ENCODE assay signal across 10 cellular contexts in the genomic region with DNA sequence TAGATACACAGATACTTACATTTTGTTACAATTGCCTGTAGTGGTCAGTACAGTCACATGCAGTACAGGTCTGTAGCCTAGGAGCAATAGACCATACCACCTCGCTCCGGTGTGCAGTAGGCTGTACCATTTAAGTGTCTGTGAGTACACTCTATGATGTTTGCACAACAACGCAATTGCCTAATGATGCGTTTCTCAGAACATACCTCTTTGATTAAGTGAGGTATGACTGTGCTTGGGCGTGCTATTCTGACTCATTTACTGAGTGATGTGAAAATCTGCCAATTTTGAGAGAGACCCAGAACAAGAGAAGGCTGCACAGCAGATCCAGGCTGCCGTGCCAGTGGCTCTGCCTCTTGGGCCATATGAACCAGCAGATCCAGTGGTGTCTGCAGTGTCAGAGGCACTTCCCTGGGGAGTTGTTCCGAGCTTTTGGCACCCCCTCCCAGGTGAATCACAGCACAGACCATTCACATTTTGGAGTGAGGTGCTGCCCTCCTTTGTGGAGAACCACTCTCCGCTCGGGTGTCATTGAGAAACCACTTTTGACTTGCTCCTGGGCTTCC. TPM values are rescaled to one million over a fixed set of nuclear protein-coding genes. Genes with fewer than 3 reads are reported as not detected.
DNase-seq lines count a peak whose midpoint lies in the region; ATAC-seq, FAIRE-seq and TF ChIP-seq lines count a peak whose summit lies in the region.
"Had no signal": no experiment of that assay in that cellular context is flagged by ENCODE, and none has a peak within 500 bp of the region (broad histone marks: within the 10 kb centered on the region; RNA-seq: fewer than 3 reads in every experiment).

No MANE protein-coding gene starts in this region.

- no peak overlapping the region for H3K4me2 ChIP-seq in K562 (ENCODE audit: insufficient read depth, low read length)

- no peak for TF ChIP-seq POLR2A in K562 (conservative IDR thresholded peaks at IDR 0.05)

- no peak for TF ChIP-seq EP300 in K562 (IDR thresholded peaks at IDR 0.05; ENCODE audit: low read length)

- H3K27ac Mint-ChIP-seq in WTC11: no peak overlapping the region

- no peaks in the 10 kb centered on the region for H3K4me1 Mint-ChIP-seq in WTC11

- H3K4me3 Mint-ChIP-seq in WTC11: no peak overlapping the region

- intact Hi-C loops in K562 (cut with micrococcal nuclease): no loop called here
- intact Hi-C loops in lower lobe of right lung (cut with DNase I): no loop called here

- DNase-seq in Daoy (ENCODE audit: low read depth): peak; percentile 81
- peak; percentile 77 for DNase-seq in NCI-H1436 (lab: John Stamatoyannopoulos, UW)
- DNase-seq in K562 (ENCODE audit: extremely low read depth in 1 of 4, low spot score in 3 of 4): no peak
- peak; percentile 64 for DNase-seq in lower lobe of right lung
- DNase-seq in stimulated activated CD4-positive, alpha-beta T cell treated with anti-CD3 and anti-CD28 coated beads, Interleukin-2, amount 100 ng/mL, for 48 hours: no peak
- no peak for DNase-seq in WTC11 (ENCODE audit: low spot score)
- no peak for DNase-seq in activated gamma-delta T cell (lab: John Stamatoyannopoulos, UW)
- DNase-seq: activated T-cell treated with anti-CD3 and anti-CD28 coated beads for 4 hours had no signal

- H3K9me1 ChIP-seq in K562 (ENCODE audit: control insufficient read depth, insufficient read depth, low read length): no peaks in the 10 kb centered on the region

- H3K36me3 ChIP-seq in K562 (ENCODE audit: control insufficient read depth, insufficient read depth, low read length) (no peaks in the 10 kb centered on the region), lower lobe of right lung (no peaks in the 10 kb centered on the region)

- H3K4me3 ChIP-seq in K562 (no peak overlapping the region), lower lobe of right lung (no peak overlapping the region)

- in situ Hi-C loops in K562 (cut with MboI): no loop called here

- no peak overlapping the region for H2AFZ ChIP-seq in K562 (ENCODE audit: low read depth, low read length)

- BruUV-seq in K562 (replicated peaks; lab: Mats Ljungman, UMichigan): no TSS peak

- H3K4me1 ChIP-seq in K562 (replicated peaks in 1 of 2; ENCODE audit: control insufficient read depth in 2 of 2, insufficient read depth in 2 of 2, low read length in 2 of 2) (no peaks in the 10 kb centered on the region), lower lobe of right lung (no peaks in the 10 kb centered on the region)

- H3K9me3 Mint-ChIP-seq in WTC11: no peaks in the 10 kb centered on the region; the same call in 1 of the 2 replicates

- H3K27ac ChIP-seq in K562 (ENCODE audit: extremely low read depth, low read depth, low read length) (no peak overlapping the region), lower lobe of right lung (peak overlapping the region; percentile 24)

- POLR2A ChIA-PET in K562 (lab: Yijun Ruan, JAX): no interaction called here
- POLR2A ChIA-PET in WTC11 (lab: Charles Lee): interaction anchor here (0.6 kb wide), 1 partner anchor 63 kb away, joined by 4 read pairs; no protein-coding TSS in a partner anchor

- ATAC-seq in K562 (peak; percentile 29; the same call in 2 of the 3 replicates), lower lobe of right lung (peak; percentile 96 to 98), WTC11 (no peak), HG02763 (IDR thresholded peaks at IDR 0.05; ENCODE audit: unreplicated experiment) (no peak)

- peaks cover 4% of the 10 kb centered on the region; the same call in 1 of the 2 replicates for H3K27me3 Mint-ChIP-seq in WTC11 (ENCODE audit: low read depth)

- no peaks in the 10 kb centered on the region for H3K27me3 ChIP-seq in K562 (ENCODE audit: control insufficient read depth in 2 of 2, insufficient read depth in 2 of 2, low read length in 2 of 2)
- no peaks in the 10 kb centered on the region for H3K27me3 ChIP-seq in lower lobe of right lung (ENCODE audit: low read depth)

- FAIRE-seq in K562 (lab: Jason Lieb, UNC): peak; percentile 6

- no peaks in the 10 kb centered on the region for H4K20me1 ChIP-seq in K562 (replicated peaks; ENCODE audit: control insufficient read depth, insufficient read depth, low read length)

- H3K9me3 ChIP-seq in K562 (replicated peaks; ENCODE audit: control insufficient read depth, insufficient read depth, low read depth, low read length): no peaks in the 10 kb centered on the region
- no peaks in the 10 kb centered on the region for H3K9me3 ChIP-seq in lower lobe of right lung

- no peaks in the 10 kb centered on the region for H3K79me2 ChIP-seq in K562 (ENCODE audit: control insufficient read depth, insufficient read depth, low read length)

- H3K36me3 Mint-ChIP-seq in WTC11: no peaks in the 10 kb centered on the region

- TF ChIP-seq RAD21 in K562 (CRISPR knock-in tag; conservative IDR thresholded peaks at IDR 0.05 in 1 of 2, IDR thresholded peaks at IDR 0.05 in 1 of 2): no peak

- CTCF ChIA-PET in K562 (lab: Yijun Ruan, JAX; ENCODE audit: low intra/inter-chr PET ratio) (no interaction called here), WTC11 (lab: Charles Lee) (no interaction called here)

- TF ChIP-seq CTCF in K562 (IDR thresholded peaks at IDR 0.05 in 2 of 3, conservative IDR thresholded peaks at IDR 0.05 in 1 of 3; ENCODE audit: insufficient read depth in 2 of 3, low read depth in 1 of 3, low read length in 3 of 3): no peak
- no peak for TF ChIP-seq CTCF in lower lobe of right lung (IDR thresholded peaks at IDR 0.05)
- TF ChIP-seq CTCF in WTC11 (IDR thresholded peaks at IDR 0.05): no peak

- WGBS in K562 (ENCODE audit: insufficient coverage, low coverage, missing lambda C conversion rate): 86% methylated on average over 8 of the region's 9 CpGs

- H3K9ac ChIP-seq in K562 (ENCODE audit: insufficient read depth in 1 of 2, low read depth in 2 of 2, low read length in 2 of 2): no peak overlapping the region

TF ChIP-seq in K562, 482 proteins besides CTCF, POLR2A, EP300 and RAD21 (continues in another document):
- TF ChIP-seq ZNF583 (CRISPR knock-in tag; IDR thresholded peaks at IDR 0.05) (no peak), MCM7 (IDR thresholded peaks at IDR 0.05) (no peak)

TF ChIP-seq in WTC11, 78 proteins besides CTCF, POLR2A, EP300 and RAD21 (continues in another document):
- TF ChIP-seq IRF2 (CRISPR knock-in tag; IDR thresholded peaks at IDR 0.05; ENCODE audit: borderline replicate concordance, low read depth): no peak
- no peak for TF ChIP-seq RORB (CRISPR knock-in tag; IDR thresholded peaks at IDR 0.05)
- no peak for TF ChIP-seq GRHL2 (CRISPR knock-in tag; IDR thresholded peaks at IDR 0.05; ENCODE audit: insufficient replicate concordance, severe bottlenecking)
- TF ChIP-seq ZNF121 (CRISPR knock-in tag; IDR thresholded peaks at IDR 0.05): no peak
- TF ChIP-seq, protein P1, sequence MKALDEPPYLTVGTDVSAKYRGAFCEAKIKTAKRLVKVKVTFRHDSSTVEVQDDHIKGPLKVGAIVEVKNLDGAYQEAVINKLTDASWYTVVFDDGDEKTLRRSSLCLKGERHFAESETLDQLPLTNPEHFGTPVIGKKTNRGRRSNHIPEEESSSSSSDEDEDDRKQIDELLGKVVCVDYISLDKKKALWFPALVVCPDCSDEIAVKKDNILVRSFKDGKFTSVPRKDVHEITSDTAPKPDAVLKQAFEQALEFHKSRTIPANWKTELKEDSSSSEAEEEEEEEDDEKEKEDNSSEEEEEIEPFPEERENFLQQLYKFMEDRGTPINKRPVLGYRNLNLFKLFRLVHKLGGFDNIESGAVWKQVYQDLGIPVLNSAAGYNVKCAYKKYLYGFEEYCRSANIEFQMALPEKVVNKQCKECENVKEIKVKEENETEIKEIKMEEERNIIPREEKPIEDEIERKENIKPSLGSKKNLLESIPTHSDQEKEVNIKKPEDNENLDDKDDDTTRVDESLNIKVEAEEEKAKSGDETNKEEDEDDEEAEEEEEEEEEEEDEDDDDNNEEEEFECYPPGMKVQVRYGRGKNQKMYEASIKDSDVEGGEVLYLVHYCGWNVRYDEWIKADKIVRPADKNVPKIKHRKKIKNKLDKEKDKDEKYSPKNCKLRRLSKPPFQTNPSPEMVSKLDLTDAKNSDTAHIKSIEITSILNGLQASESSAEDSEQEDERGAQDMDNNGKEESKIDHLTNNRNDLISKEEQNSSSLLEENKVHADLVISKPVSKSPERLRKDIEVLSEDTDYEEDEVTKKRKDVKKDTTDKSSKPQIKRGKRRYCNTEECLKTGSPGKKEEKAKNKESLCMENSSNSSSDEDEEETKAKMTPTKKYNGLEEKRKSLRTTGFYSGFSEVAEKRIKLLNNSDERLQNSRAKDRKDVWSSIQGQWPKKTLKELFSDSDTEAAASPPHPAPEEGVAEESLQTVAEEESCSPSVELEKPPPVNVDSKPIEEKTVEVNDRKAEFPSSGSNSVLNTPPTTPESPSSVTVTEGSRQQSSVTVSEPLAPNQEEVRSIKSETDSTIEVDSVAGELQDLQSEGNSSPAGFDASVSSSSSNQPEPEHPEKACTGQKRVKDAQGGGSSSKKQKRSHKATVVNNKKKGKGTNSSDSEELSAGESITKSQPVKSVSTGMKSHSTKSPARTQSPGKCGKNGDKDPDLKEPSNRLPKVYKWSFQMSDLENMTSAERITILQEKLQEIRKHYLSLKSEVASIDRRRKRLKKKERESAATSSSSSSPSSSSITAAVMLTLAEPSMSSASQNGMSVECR (CRISPR knock-in tag; IDR thresholded peaks at IDR 0.05; ENCODE audit: borderline replicate concordance): no peak

RNA-seq across cellular contexts. Expression of a gene that starts 20.4 kb away (rescaled TPM):
- 0.06 TPM in 1 of 2 replicates, not detected in the other for total RNA-seq in Daoy (2014; rRNA removed; shearing (Covaris generic))
- 16.9 and 103 TPM in 2 replicates for total RNA-seq in K562 (2011; cell fraction: chromatin; rRNA removed; ENCODE audit: low replicate concordance)
- total RNA-seq in K562 (2011; cell fraction: nucleolus; rRNA removed): 80.7 and 188 TPM in 2 replicates
- total RNA-seq in K562 (2011; cell fraction: nucleoplasm; rRNA removed): 58.2 and 70.2 TPM in 2 replicates
- total RNA-seq in K562 (2014; rRNA removed): 11.8 and 12.5 TPM in 2 replicates
- total RNA-seq in K562 (2014; rRNA removed; fragmentation: Illumina TruSeq; extraction: Trizol): 3.9 and 5.6 TPM in 2 replicates
- 17.6 and 20.2 TPM in 2 replicates for total RNA-seq in K562 (2015; rRNA removed; fragmentation: Illumina TruSeq; extraction: Trizol)
- total RNA-seq in K562 (2021): 44.2 and 48.3 TPM in 2 replicates
- 97.2 and 430 TPM in 2 replicates for polyA plus RNA-seq in K562 (2011; rRNA removed)
- 306 and 365 TPM in 2 replicates for polyA plus RNA-seq in K562 (2011; cell fraction: cytosol; rRNA removed)
- 296 and 371 TPM in 2 replicates for polyA plus RNA-seq in K562 (2011; cell fraction: nucleus; rRNA removed)
- polyA plus RNA-seq in K562 (2012): 106 and 264 TPM in 2 replicates
- polyA plus RNA-seq in K562 (2014; fragmentation: Illumina TruSeq; extraction: Trizol): 15.3 and 36.5 TPM in 2 replicates
- 1 to 10 TPM; 4.4 to 4.7 TPM for polyA plus RNA-seq in K562 (2014; fragmentation: Nextera tagmentation; extraction: Ambion mirVana)
- polyA plus RNA-seq in K562 (2014; rRNA removed): 21.4 and 27.5 TPM in 2 replicates
- polyA minus RNA-seq in K562 (2011; rRNA and poly(A)+ RNA removed): 35.4 and 85.9 TPM in 2 replicates
- 143 and 458 TPM in 2 replicates for polyA minus RNA-seq in K562 (2011; cell fraction: cytosol; rRNA and poly(A)+ RNA removed)
- polyA minus RNA-seq in K562 (2011; cell fraction: nucleus; rRNA and poly(A)+ RNA removed): 44.6 and 117 TPM in 2 replicates
- not detected for total RNA-seq in lower lobe of right lung
- total RNA-seq in WTC11 (2021): 3.0 to 3.3 TPM (median 3.1 TPM) in 3 replicates
- total RNA-seq: OCI-LY7 had no signal

Comparison
In these comparisons a context has a peak if more than half of its experiments do, and no peak if none do; other contexts are left out.
1. DNase-seq: peak in Daoy (single experiment), NCI-H1436 (single experiment) and lower lobe of right lung (single experiment); none in K562 (0 of 4), stimulated activated CD4-positive, alpha-beta T cell treated with anti-CD3 and anti-CD28 coated beads, Interleukin-2, amount 100 ng/mL, for 48 hours (0 of 2), WTC11 (single experiment) and activated gamma-delta T cell (single experiment).
2. ATAC-seq: peak in K562 (single experiment) and lower lobe of right lung (2 of 2); none in WTC11 (single experiment) and HG02763 (single experiment).